ENCODE assay signal across 19 cellular contexts in genomic region chr2:173881886-173882285, GRCh38.
"Had no signal": no experiment of that assay in that cellular context is flagged by ENCODE, and none has a peak within 500 bp of the region (broad histone marks: within the 10 kb centered on the region; RNA-seq: fewer than 3 reads in every experiment).

No MANE protein-coding gene starts in this region.

- H3K27ac ChIP-seq: breast epithelium, dorsolateral prefrontal cortex, lower lobe of right lung, pancreas, skin epidermis, testis, WERI-Rb-1 had no signal

- H3K9me3 ChIP-seq: breast epithelium, lower lobe of right lung, pancreas, testis had no signal

- H3K36me3 ChIP-seq: breast epithelium, lower lobe of right lung, pancreas, WERI-Rb-1 had no signal

- H3K4me3 ChIP-seq: breast epithelium, dorsolateral prefrontal cortex, lower lobe of right lung, pancreas, skin epidermis, testis had no signal

- DNase-seq: activated CD4-positive, alpha-beta T cell treated with anti-CD3 and anti-CD28 coated beads for 4 hours; activated CD8-positive, alpha-beta memory T cell treated with anti-CD3 and anti-CD28 coated beads, Interleukin-2, amount 50 U/mL, for 4 hours; activated CD8-positive, alpha-beta T cell treated with anti-CD3 and anti-CD28 coated beads for 36 hours; activated gamma-delta T cell treated with Interleukin-2 at 50 U/mL for 16 hours; activated naive CD8-positive, alpha-beta T cell treated with anti-CD3 and anti-CD28 coated beads for 36 hours; activated T-cell treated with anti-CD3 and anti-CD28 coated beads, Interleukin-2, amount 50 U/mL, for 72 hours; foreskin melanocyte; lower lobe of right lung; midbrain; naive B cell; retina; stimulated activated CD4-positive, alpha-beta T cell treated with anti-CD3 and anti-CD28 coated beads, Interleukin-4, amount 100 ng/mL, for 4 hours; stimulated activated naive CD8-positive, alpha-beta T cell treated with anti-CD3 and anti-CD28 coated beads, Interleukin-15, amount 100 ng/mL, for 72 hours; testis had no signal

- H3K4me1 ChIP-seq: pancreas, testis had no signal

- ATAC-seq: activated CD8-positive, alpha-beta T cell treated with anti-CD3 and anti-CD28 coated beads for 36 hours; activated T-cell treated with anti-CD3 and anti-CD28 coated beads, Interleukin-2, amount 50 U/mL, for 72 hours; stimulated activated naive CD8-positive, alpha-beta T cell treated with anti-CD3 and anti-CD28 coated beads, Interleukin-15, amount 100 ng/mL, for 72 hours had no signal
